Comparison of ENCODE assay signal across 8 cellular contexts in genomic region chrX:136779346-136779781, GRCh38. TPM values are rescaled to one million over a fixed set of nuclear protein-coding genes. Genes with fewer than 3 reads are reported as not detected.
A peak's percentile ranks its signal among the peaks of the same experiment; 100 is the strongest.
DNase-seq lines count a peak whose midpoint lies in the region; ATAC-seq and TF ChIP-seq lines count a peak whose summit lies in the region.

No MANE protein-coding gene starts in this region.

- peak overlapping the region; percentile 42; the same call in 1 of the 2 replicates for H2AFZ ChIP-seq in MM.1S (ENCODE audit: low read length)

- ATAC-seq in central memory CD8-positive, alpha-beta T cell (replicated peaks; ENCODE audit: extremely low read depth, poor library complexity, severe bottlenecking): peak; percentile 65
- ATAC-seq in omental fat pad (ENCODE audit: low FRiP score): no peak

- peak overlapping the region; percentile 94 for H3K4me3 Mint-ChIP-seq in activated naive CD4-positive, alpha-beta T cell treated with anti-CD3 and anti-CD28 coated beads, Interleukin-2, amount 50 U/mL, for 24 hours
- peak overlapping the region; percentile 90 for H3K4me3 Mint-ChIP-seq in central memory CD8-positive, alpha-beta T cell

- H3K27ac Mint-ChIP-seq in activated naive CD4-positive, alpha-beta T cell treated with anti-CD3 and anti-CD28 coated beads, Interleukin-2, amount 50 U/mL, for 24 hours: peak overlapping the region; percentile 99
- peak overlapping the region; percentile 93 for H3K27ac Mint-ChIP-seq in central memory CD8-positive, alpha-beta T cell (ENCODE audit: low read depth)

- H3K4me1 Mint-ChIP-seq in activated naive CD4-positive, alpha-beta T cell treated with anti-CD3 and anti-CD28 coated beads, Interleukin-2, amount 50 U/mL, for 24 hours: peaks cover 76% of the 10 kb centered on the region
- H3K4me1 Mint-ChIP-seq in central memory CD8-positive, alpha-beta T cell: peaks cover 60% of the 10 kb centered on the region

- 28 to 53% methylated on average over 4 of the region's 4 CpGs for WGBS in tibial nerve, 2 donors

- no peak for TF ChIP-seq POLR2A in tibial nerve (IDR thresholded peaks at IDR 0.05)

- H3K36me3 Mint-ChIP-seq in activated naive CD4-positive, alpha-beta T cell treated with anti-CD3 and anti-CD28 coated beads, Interleukin-2, amount 50 U/mL, for 24 hours: peaks cover 2% of the 10 kb centered on the region
- peaks cover 6% of the 10 kb centered on the region for H3K36me3 Mint-ChIP-seq in central memory CD8-positive, alpha-beta T cell (ENCODE audit: insufficient read depth)

- H3K4me1 ChIP-seq in MM.1S (ENCODE audit: low read length): 0 out of 2 replicates have a peak, but pooled peaks cover 6% of the 10 kb centered on the region
- peaks cover 0 to 24% (median 0%) of the 10 kb centered on the region in 4 donors for H3K4me1 ChIP-seq in tibial nerve

- no peaks in the 10 kb centered on the region for H3K79me2 ChIP-seq in MM.1S (ENCODE audit: low read length)

- H3K27me3 ChIP-seq in MM.1S (replicated peaks; ENCODE audit: insufficient read depth, low read length) (no peaks in the 10 kb centered on the region), tibial nerve (no peaks in the 10 kb centered on the region)

- peak overlapping the region; percentile 75 for H3K4me2 ChIP-seq in MM.1S (ENCODE audit: low read depth, low read length)

- DNase-seq in activated naive CD4-positive, alpha-beta T cell treated with Interleukin-2 at 50 U/mL for 16 hours: no peak
- DNase-seq in MM.1S: peak; percentile 32
- no peak for DNase-seq in central memory CD8-positive, alpha-beta T cell (ENCODE audit: low spot score in 2 of 2)
- no peak for DNase-seq in tibial nerve (ENCODE audit: low spot score in 2 of 2)
- DNase-seq in RPMI8226: no peak
- no peak for DNase-seq in activated gamma-delta T cell treated with Interleukin-2 at 50 U/mL for 16 hours
- DNase-seq in omental fat pad (ENCODE audit: low spot score): no peak

- H3K4me3 ChIP-seq in MM.1S (ENCODE audit: low read length) (peak overlapping the region; percentile 64), tibial nerve (peak overlapping the region in 1 of 4 donors; percentile 36)

- TF ChIP-seq EP300 in tibial nerve (IDR thresholded peaks at IDR 0.05): no peak

- H3F3A ChIP-seq in MM.1S (ENCODE audit: insufficient read depth, low read length): no peaks in the 10 kb centered on the region

- peak overlapping the region; percentile 38; the same call in 1 of the 2 replicates for H3K27ac ChIP-seq in MM.1S (ENCODE audit: low read length)
- H3K27ac ChIP-seq in tibial nerve: peak overlapping the region in 3 of 4 donors; percentile 60 to 74 (median 69)

- H3K9ac ChIP-seq in MM.1S (ENCODE audit: low read length): peak overlapping the region; percentile 42; the same call in 1 of the 2 replicates

- H3K9me3 ChIP-seq in MM.1S (replicated peaks; ENCODE audit: insufficient read depth, low read length): no peaks in the 10 kb centered on the region
- H3K9me3 ChIP-seq in tibial nerve: no peaks in the 10 kb centered on the region

- H3K36me3 ChIP-seq in MM.1S (replicated peaks; ENCODE audit: insufficient read depth, low read length) (no peaks in the 10 kb centered on the region), tibial nerve (no peaks in the 10 kb centered on the region)

- H4K20me1 ChIP-seq in MM.1S (ENCODE audit: insufficient read depth, low read length): no peaks in the 10 kb centered on the region

- H3K9me3 Mint-ChIP-seq in activated naive CD4-positive, alpha-beta T cell treated with anti-CD3 and anti-CD28 coated beads, Interleukin-2, amount 50 U/mL, for 24 hours: no peaks in the 10 kb centered on the region
- H3K9me3 Mint-ChIP-seq in central memory CD8-positive, alpha-beta T cell: no peaks in the 10 kb centered on the region

- TF ChIP-seq CTCF in MM.1S (IDR thresholded peaks at IDR 0.05; ENCODE audit: low read length) (no peak), tibial nerve (IDR thresholded peaks at IDR 0.05) (no peak), omental fat pad (IDR thresholded peaks at IDR 0.05) (no peak)

- no peaks in the 10 kb centered on the region for H3K9me2 ChIP-seq in MM.1S (replicated peaks; ENCODE audit: insufficient read depth, low read length)

- H3K27me3 Mint-ChIP-seq in activated naive CD4-positive, alpha-beta T cell treated with anti-CD3 and anti-CD28 coated beads, Interleukin-2, amount 50 U/mL, for 24 hours: no peaks in the 10 kb centered on the region
- no peaks in the 10 kb centered on the region for H3K27me3 Mint-ChIP-seq in central memory CD8-positive, alpha-beta T cell

RNA-seq across cellular contexts. Expression of gene ARHGEF6, which starts 1.4 kb away (rescaled TPM):
- total RNA-seq in tibial nerve (10 to 100 TPM; 23.7 to 41.1 (median 29.6) TPM), omental fat pad (100 to 1,000 TPM in 1 of 4 donors, 10 to 100 TPM in 3; 38.8 to 150 (median 57.5) TPM)
